In the genomic region with DNA sequence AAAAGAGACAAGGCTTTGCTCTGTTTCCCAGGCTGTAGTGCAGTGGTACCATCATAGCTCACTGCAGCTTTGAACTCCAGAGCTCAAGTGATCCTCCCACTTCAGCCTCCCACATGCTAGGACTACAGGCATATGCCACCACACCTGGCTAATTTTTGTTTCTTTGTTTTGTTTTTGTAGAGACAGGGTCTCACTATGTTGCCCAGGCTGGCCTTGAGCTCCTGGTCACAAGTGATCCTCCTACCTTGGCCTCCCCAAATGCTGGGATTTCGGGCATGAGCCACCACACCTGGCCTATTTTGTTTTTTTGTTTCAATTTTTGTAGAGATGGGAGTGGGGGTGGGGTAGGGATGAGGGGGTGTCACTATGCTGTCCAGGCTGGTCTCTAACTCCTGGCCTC, we compare ENCODE assay signal across 2 cellular contexts.
TF ChIP-seq lines count a peak whose summit lies in the region.

No MANE protein-coding gene starts in this region.

TF ChIP-seq in HepG2, 621 proteins besides CTCF, POLR2A, EP300 and RAD21:
- peak; percentile 75 for TF ChIP-seq ZNF121 (CRISPR knock-in tag; IDR thresholded peaks at IDR 0.05)
- TF ChIP-seq, protein P1, sequence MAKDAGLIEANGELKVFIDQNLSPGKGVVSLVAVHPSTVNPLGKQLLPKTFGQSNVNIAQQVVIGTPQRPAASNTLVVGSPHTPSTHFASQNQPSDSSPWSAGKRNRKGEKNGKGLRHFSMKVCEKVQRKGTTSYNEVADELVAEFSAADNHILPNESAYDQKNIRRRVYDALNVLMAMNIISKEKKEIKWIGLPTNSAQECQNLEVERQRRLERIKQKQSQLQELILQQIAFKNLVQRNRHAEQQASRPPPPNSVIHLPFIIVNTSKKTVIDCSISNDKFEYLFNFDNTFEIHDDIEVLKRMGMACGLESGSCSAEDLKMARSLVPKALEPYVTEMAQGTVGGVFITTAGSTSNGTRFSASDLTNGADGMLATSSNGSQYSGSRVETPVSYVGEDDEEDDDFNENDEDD (CRISPR knock-in tag; IDR thresholded peaks at IDR 0.05; ENCODE audit: borderline replicate concordance) = no peak

TF ChIP-seq in WTC11, 78 proteins besides CTCF, POLR2A, EP300 and RAD21:
- TF ChIP-seq JAZF1 (CRISPR knock-in tag; IDR thresholded peaks at IDR 0.05) (no peak), ZNF121 (CRISPR knock-in tag; IDR thresholded peaks at IDR 0.05) (peak; percentile 61; the same call in 1 of the 2 replicates), ZNF317 (CRISPR knock-in tag; IDR thresholded peaks at IDR 0.05; ENCODE audit: borderline replicate concordance, low read depth) (no peak), CBFB (CRISPR knock-in tag; IDR thresholded peaks at IDR 0.05; ENCODE audit: low read depth) (no peak), ZNF263 (CRISPR knock-in tag; IDR thresholded peaks at IDR 0.05; ENCODE audit: low read depth) (no peak), NR3C1 (CRISPR knock-in tag; conservative IDR thresholded peaks at IDR 0.05; ENCODE audit: low read depth) (no peak)
- TF ChIP-seq, protein P2, sequence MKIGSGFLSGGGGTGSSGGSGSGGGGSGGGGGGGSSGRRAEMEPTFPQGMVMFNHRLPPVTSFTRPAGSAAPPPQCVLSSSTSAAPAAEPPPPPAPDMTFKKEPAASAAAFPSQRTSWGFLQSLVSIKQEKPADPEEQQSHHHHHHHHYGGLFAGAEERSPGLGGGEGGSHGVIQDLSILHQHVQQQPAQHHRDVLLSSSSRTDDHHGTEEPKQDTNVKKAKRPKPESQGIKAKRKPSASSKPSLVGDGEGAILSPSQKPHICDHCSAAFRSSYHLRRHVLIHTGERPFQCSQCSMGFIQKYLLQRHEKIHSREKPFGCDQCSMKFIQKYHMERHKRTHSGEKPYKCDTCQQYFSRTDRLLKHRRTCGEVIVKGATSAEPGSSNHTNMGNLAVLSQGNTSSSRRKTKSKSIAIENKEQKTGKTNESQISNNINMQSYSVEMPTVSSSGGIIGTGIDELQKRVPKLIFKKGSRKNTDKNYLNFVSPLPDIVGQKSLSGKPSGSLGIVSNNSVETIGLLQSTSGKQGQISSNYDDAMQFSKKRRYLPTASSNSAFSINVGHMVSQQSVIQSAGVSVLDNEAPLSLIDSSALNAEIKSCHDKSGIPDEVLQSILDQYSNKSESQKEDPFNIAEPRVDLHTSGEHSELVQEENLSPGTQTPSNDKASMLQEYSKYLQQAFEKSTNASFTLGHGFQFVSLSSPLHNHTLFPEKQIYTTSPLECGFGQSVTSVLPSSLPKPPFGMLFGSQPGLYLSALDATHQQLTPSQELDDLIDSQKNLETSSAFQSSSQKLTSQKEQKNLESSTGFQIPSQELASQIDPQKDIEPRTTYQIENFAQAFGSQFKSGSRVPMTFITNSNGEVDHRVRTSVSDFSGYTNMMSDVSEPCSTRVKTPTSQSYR (CRISPR knock-in tag; IDR thresholded peaks at IDR 0.05) = no peak
